In the genomic region with DNA sequence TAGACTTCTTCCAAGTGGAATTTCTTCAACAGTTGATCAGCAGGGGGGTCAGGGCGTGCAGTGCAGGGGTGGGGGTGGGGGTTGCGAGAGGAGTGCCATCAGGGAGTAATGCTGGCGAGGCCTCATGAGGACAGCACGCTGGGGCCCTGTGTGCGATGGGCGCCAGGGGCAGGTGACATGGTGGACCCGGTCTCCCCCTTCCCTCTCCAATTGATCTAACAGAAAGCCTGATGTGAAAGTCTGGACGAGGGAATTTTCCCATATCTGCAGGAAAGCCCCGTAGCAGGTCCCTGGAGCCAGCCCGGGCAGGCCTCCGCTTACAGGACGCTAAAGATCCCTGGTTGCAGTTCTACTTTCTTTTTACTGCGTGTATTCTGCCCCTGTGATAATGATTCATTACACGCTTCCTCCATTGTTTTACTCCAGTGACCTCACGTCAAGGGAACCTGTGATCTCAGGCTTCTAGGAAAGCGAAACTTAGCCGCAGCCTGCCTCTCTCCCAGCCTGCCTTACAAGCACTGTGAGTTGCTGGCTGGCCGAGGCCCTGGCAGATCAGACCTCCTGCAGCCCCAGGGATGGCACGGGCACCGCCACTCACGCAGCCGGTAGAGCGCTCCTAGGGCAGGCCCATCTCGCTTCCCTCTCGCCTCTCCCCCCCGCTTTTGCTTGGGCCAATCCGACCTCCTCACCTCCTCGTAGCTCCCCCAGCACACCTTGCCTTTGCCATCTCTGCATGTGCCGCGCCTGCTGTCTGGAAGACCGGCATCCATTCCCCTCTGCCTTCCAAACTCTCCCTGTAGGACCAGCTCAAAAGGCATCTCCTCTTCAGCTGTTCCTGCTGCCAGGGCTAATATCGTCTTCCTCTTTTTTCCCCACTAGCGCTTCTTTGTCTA, we compare ENCODE assay signal across 9 cellular contexts. TPM values are rescaled to one million over a fixed set of nuclear protein-coding genes. Genes with fewer than 3 reads are reported as not detected.
DNase-seq lines count a peak whose midpoint lies in the region; ATAC-seq lines count a peak whose summit lies in the region.
"Had no signal": no experiment of that assay in that cellular context is flagged by ENCODE, and none has a peak within 500 bp of the region (broad histone marks: within the 10 kb centered on the region; RNA-seq: fewer than 3 reads in every experiment).

No MANE protein-coding gene starts in this region.

- DNase-seq in NCI-H748 (lab: John Stamatoyannopoulos, UW; ENCODE audit: unreplicated experiment) = peak; percentile 20
- DNase-seq in NCI-H748 treated with DMSO at 0.1 percent for 48 hours (lab: John Stamatoyannopoulos, UW) = no peak
- DNase-seq in NOMO-1 treated with DMSO at 0.1 percent for 48 hours (lab: John Stamatoyannopoulos, UW; ENCODE audit: unreplicated experiment) = peak; percentile 87
- DNase-seq in activated T-cell treated with anti-CD3 and anti-CD28 coated beads, Interleukin-2, amount 50 U/mL, for 72 hours = peak; percentile 88 to 93
- peak; percentile 87 for DNase-seq in fibroblast of peridontal ligament (ENCODE audit: extremely low read depth)
- peak; percentile 63 for DNase-seq in non-pigmented ciliary epithelial cell (ENCODE audit: low read depth)

- H3K9me3 Mint-ChIP-seq in activated T-cell treated with anti-CD3 and anti-CD28 coated beads, Interleukin-2, amount 50 U/mL, for 72 hours = no peaks in the 10 kb centered on the region

- peak overlapping the region; percentile 90 for H3K27ac ChIP-seq in subcutaneous abdominal adipose tissue (ENCODE audit: low read depth, low read length)
- H3K27ac ChIP-seq: C4-2B had no signal

- peaks cover 3 to 18% (median 12%) of the 10 kb centered on the region in 5 donors for H3K4me1 ChIP-seq in subcutaneous abdominal adipose tissue (ENCODE audit: control insufficient read depth in 5 of 5, insufficient read depth in 5 of 5, low read length in 5 of 5)

- H3K36me3 Mint-ChIP-seq in activated T-cell treated with anti-CD3 and anti-CD28 coated beads, Interleukin-2, amount 50 U/mL, for 72 hours (ENCODE audit: insufficient read depth in 2 of 2) = peaks cover 10 to 13% of the 10 kb centered on the region in 2 donors

- peak overlapping the region; percentile 63 to 95 (median 87) for H3K9ac ChIP-seq in subcutaneous abdominal adipose tissue (ENCODE audit: low read length in 5 of 5)

- no peaks in the 10 kb centered on the region for H3K9me3 ChIP-seq in subcutaneous abdominal adipose tissue (ENCODE audit: control insufficient read depth in 5 of 5, low read length in 5 of 5)

- peak overlapping the region; percentile 100 for H3K27ac Mint-ChIP-seq in activated T-cell treated with anti-CD3 and anti-CD28 coated beads, Interleukin-2, amount 50 U/mL, for 72 hours

- H3K36me3 ChIP-seq in subcutaneous abdominal adipose tissue (ENCODE audit: control insufficient read depth in 5 of 5, insufficient read depth in 5 of 5, low read length in 5 of 5) = no peaks in the 10 kb centered on the region

- peak; percentile 83 for ATAC-seq in HG03039 (IDR thresholded peaks at IDR 0.05; ENCODE audit: unreplicated experiment)
- ATAC-seq in activated T-cell treated with anti-CD3 and anti-CD28 coated beads, Interleukin-2, amount 50 U/mL, for 72 hours (replicated peaks in 1 of 2) = peak; percentile 95 to 97

- H3K27me3 Mint-ChIP-seq in activated T-cell treated with anti-CD3 and anti-CD28 coated beads, Interleukin-2, amount 50 U/mL, for 72 hours (ENCODE audit: low read depth) = no peaks in the 10 kb centered on the region

- peak overlapping the region; percentile 63 to 87 (median 74) for H3K4me3 ChIP-seq in subcutaneous abdominal adipose tissue (ENCODE audit: low read depth in 1 of 5, low read length in 5 of 5)

- peaks cover 54% of the 10 kb centered on the region for H3K4me1 Mint-ChIP-seq in activated T-cell treated with anti-CD3 and anti-CD28 coated beads, Interleukin-2, amount 50 U/mL, for 72 hours (ENCODE audit: low read depth)

- H3K27me3 ChIP-seq in subcutaneous abdominal adipose tissue (ENCODE audit: control insufficient read depth in 5 of 5, insufficient read depth in 4 of 5, low read length in 5 of 5) = no peaks in the 10 kb centered on the region

- H3K4me3 Mint-ChIP-seq in activated T-cell treated with anti-CD3 and anti-CD28 coated beads, Interleukin-2, amount 50 U/mL, for 72 hours = peak overlapping the region; percentile 86 to 100

RNA-seq across cellular contexts. Expression of gene NEURL3, which starts 19.2 kb away (rescaled TPM):
- 1 to 10 TPM; 4.4 to 5.3 TPM for total RNA-seq in activated T-cell treated with anti-CD3 and anti-CD28 coated beads, Interleukin-2, amount 50 U/mL, for 72 hours

RNA-seq across cellular contexts. Expression of gene ARID5A, which starts 50.6 kb away (rescaled TPM):
- 100 to 1,000 TPM; 424 to 433 TPM for total RNA-seq in activated T-cell treated with anti-CD3 and anti-CD28 coated beads, Interleukin-2, amount 50 U/mL, for 72 hours
